1 cellular context compared by ENCODE assay signal in genomic region chr5:150302301-150303069, GRCh38.
TF ChIP-seq lines count a peak whose summit lies in the region.

Gene ARSI, minus strand, starts transcription at chr5:150302905. Its CDS starts 532 bp downstream, at chr5:150302373.

TF ChIP-seq in WTC11, 78 proteins besides CTCF, POLR2A, EP300 and RAD21 (continued from another document):
- TF ChIP-seq ZNF512 (CRISPR knock-in tag; IDR thresholded peaks at IDR 0.05; ENCODE audit: borderline replicate concordance) (no peak), ATF1 (CRISPR knock-in tag; IDR thresholded peaks at IDR 0.05) (no peak), CREB1 (CRISPR knock-in tag; IDR thresholded peaks at IDR 0.05) (no peak), ZNF671 (CRISPR knock-in tag; IDR thresholded peaks at IDR 0.05) (no peak), ZNF317 (CRISPR knock-in tag; IDR thresholded peaks at IDR 0.05; ENCODE audit: borderline replicate concordance, low read depth) (no peak), NFATC4 (CRISPR knock-in tag; IDR thresholded peaks at IDR 0.05) (no peak), RELA (CRISPR knock-in tag; IDR thresholded peaks at IDR 0.05; ENCODE audit: borderline replicate concordance) (no peak), CREM (CRISPR knock-in tag; IDR thresholded peaks at IDR 0.05) (no peak), ATF3 (CRISPR knock-in tag; conservative IDR thresholded peaks at IDR 0.05) (no peak), E2F1 (CRISPR knock-in tag; IDR thresholded peaks at IDR 0.05) (no peak), TP53 (CRISPR knock-in tag; IDR thresholded peaks at IDR 0.05) (peak; percentile 36; the same call in 1 of the 2 replicates), ATF6 (CRISPR knock-in tag; IDR thresholded peaks at IDR 0.05) (no peak), MYBL2 (CRISPR knock-in tag; IDR thresholded peaks at IDR 0.05) (0 out of 2 replicates have a peak, but pooled peaks have one; percentile 35), CBFB (CRISPR knock-in tag; IDR thresholded peaks at IDR 0.05; ENCODE audit: low read depth) (no peak), NFE2L1 (CRISPR knock-in tag; IDR thresholded peaks at IDR 0.05) (peak; percentile 12; the same call in 1 of the 2 replicates)
